Comparison of ENCODE assay signal across 21 cellular contexts in genomic region chr11:125401235-125401634, GRCh38.
DNase-seq lines count a peak whose midpoint lies in the region; ATAC-seq and TF ChIP-seq lines count a peak whose summit lies in the region.
"Had no signal": no experiment of that assay in that cellular context is flagged by ENCODE, and none has a peak within 500 bp of the region (broad histone marks: within the 10 kb centered on the region; RNA-seq: fewer than 3 reads in every experiment).

No MANE protein-coding gene starts in this region.

- H3K27me3 Mint-ChIP-seq in glutamatergic neuron (ENCODE audit: unreplicated experiment), result peaks cover 9% of the 10 kb centered on the region

- no peaks in the 10 kb centered on the region for H3K27me3 ChIP-seq in Karpas-422 (ENCODE audit: low read length)
- no peaks in the 10 kb centered on the region for H3K27me3 ChIP-seq in layer of hippocampus (ENCODE audit: control insufficient read depth, insufficient read depth, low read length)
- no peaks in the 10 kb centered on the region for H3K27me3 ChIP-seq in skeletal muscle tissue (ENCODE audit: control insufficient read depth in 3 of 3, insufficient read depth in 3 of 3, low read length in 3 of 3)
- H3K27me3 ChIP-seq: brain microvascular endothelial cell, MG63, thyroid gland had no signal

- no peaks in the 10 kb centered on the region for H3K36me3 ChIP-seq in Karpas-422 (ENCODE audit: insufficient read depth, low read length)
- peaks cover 8 to 11% (median 9%) of the 10 kb centered on the region in 3 donors for H3K36me3 ChIP-seq in skeletal muscle tissue (ENCODE audit: control insufficient read depth in 3 of 3, insufficient read depth in 3 of 3, low read length in 3 of 3)
- no peaks in the 10 kb centered on the region for H3K36me3 ChIP-seq in OCI-LY7 (ENCODE audit: insufficient read depth, low read length)
- H3K36me3 ChIP-seq: brain microvascular endothelial cell had no signal

- no peaks in the 10 kb centered on the region for H3K9me3 ChIP-seq in Karpas-422 (ENCODE audit: low read length)
- H3K9me3 ChIP-seq in skeletal muscle tissue (ENCODE audit: control insufficient read depth in 3 of 3, low read length in 3 of 3), result no peaks in the 10 kb centered on the region
- no peaks in the 10 kb centered on the region for H3K9me3 ChIP-seq in OCI-LY7 (ENCODE audit: low read length)
- H3K9me3 ChIP-seq: MG63, thyroid gland had no signal

- peaks cover 10% of the 10 kb centered on the region for H3K9me3 Mint-ChIP-seq in glutamatergic neuron (ENCODE audit: unreplicated experiment)
- H3K9me3 Mint-ChIP-seq: memory B cell had no signal

- peaks cover 91% of the 10 kb centered on the region for H3K4me1 ChIP-seq in Karpas-422 (ENCODE audit: low read length)
- peaks cover 31 to 56% (median 51%) of the 10 kb centered on the region in 3 donors for H3K4me1 ChIP-seq in skeletal muscle tissue (ENCODE audit: control insufficient read depth in 3 of 3, insufficient read depth in 3 of 3, low read length in 3 of 3)
- no peaks in the 10 kb centered on the region for H3K4me1 ChIP-seq in OCI-LY7 (ENCODE audit: insufficient read depth, low read length, poor library complexity, severe bottlenecking)
- H3K4me1 ChIP-seq: thyroid gland had no signal

- CTCF ChIA-PET in OCI-LY7 (lab: Charles Lee; ENCODE audit: unreplicated experiment), result no interaction called here

- H4K20me1 ChIP-seq in Karpas-422 (ENCODE audit: insufficient read depth, low read depth, low read length) (no peaks in the 10 kb centered on the region), OCI-LY7 (ENCODE audit: insufficient read depth, low read length) (no peaks in the 10 kb centered on the region)

- BruUV-seq in OCI-LY7 (replicated peaks; lab: Mats Ljungman, UMichigan), result no TSS peak

- no peak overlapping the region for H3K4me3 ChIP-seq in Karpas-422 (ENCODE audit: low read length)
- H3K4me3 ChIP-seq in skeletal muscle tissue (ENCODE audit: low read length in 3 of 3), result peak overlapping the region in 2 of 3 donors; percentile 9 to 22
- no peak overlapping the region for H3K4me3 ChIP-seq in OCI-LY7 (ENCODE audit: low read depth, low read length, poor library complexity, severe bottlenecking)
- H3K4me3 ChIP-seq: MG63, thyroid gland had no signal

- peaks cover 20% of the 10 kb centered on the region for H3K4me1 Mint-ChIP-seq in glutamatergic neuron (ENCODE audit: low read depth, unreplicated experiment)

- POLR2A ChIA-PET in OCI-LY7 (lab: Charles Lee), result interaction anchor here (0.6 kb wide), 1 partner anchor 89 kb away, joined by 3 read pairs; no protein-coding TSS in a partner anchor

- no peaks in the 10 kb centered on the region for H3K9me2 ChIP-seq in Karpas-422 (replicated peaks; ENCODE audit: insufficient read depth, low read length)
- no peaks in the 10 kb centered on the region for H3K9me2 ChIP-seq in OCI-LY7 (ENCODE audit: insufficient read depth, low read length)

- H3K27ac Mint-ChIP-seq in glutamatergic neuron (ENCODE audit: unreplicated experiment), result no peak overlapping the region
- H3K27ac Mint-ChIP-seq: CD14-positive monocyte, memory B cell had no signal

- H2AFZ ChIP-seq in Karpas-422 (ENCODE audit: low read length), result no peak overlapping the region
- no peak overlapping the region for H2AFZ ChIP-seq in OCI-LY7 (ENCODE audit: low read length)

- H3K27ac ChIP-seq in Karpas-422 (ENCODE audit: low read length) (no peak overlapping the region), caudate nucleus (ENCODE audit: low read depth, low read length) (peak overlapping the region; percentile 50), layer of hippocampus (ENCODE audit: low read depth, low read length) (peak overlapping the region; percentile 13), skeletal muscle tissue (ENCODE audit: low read depth, low read length) (peak overlapping the region; percentile 76), OCI-LY7 (ENCODE audit: low read depth, low read length, poor library complexity, severe bottlenecking) (no peak overlapping the region)
- H3K27ac ChIP-seq: brain microvascular endothelial cell, thyroid gland had no signal

- peak; percentile 45 for DNase-seq in Karpas-422
- DNase-seq in caudate nucleus (lab: John Stamatoyannopoulos, UW), result peak in 16 of 61 donors; percentile 7 to 72 (median 28)
- no peak for DNase-seq in OCI-LY7 (ENCODE audit: low spot score)
- no peak for DNase-seq in glutamatergic neuron
- DNase-seq: activated CD4-positive, alpha-beta T cell treated with anti-CD3 and anti-CD28 coated beads for 1 hour; brain microvascular endothelial cell; DMS 273 treated with DMSO at 0.1 percent for 48 hours; left colon; NK-92 treated with Interleukin-12 subunit alpha and Interleukin-12 subunit beta, amount 100 ng/mL, for 24 hours; occipital lobe; SIG-M5; stimulated activated CD4-positive, alpha-beta T cell treated with anti-CD3 and anti-CD28 coated beads, Interleukin-15, amount 100 ng/mL, for 24 hours; stimulated activated naive CD8-positive, alpha-beta T cell treated with anti-CD3 and anti-CD28 coated beads, Interleukin-15, Interleukin-2, amounts not matched to agents 100 U/mL and 50 U/mL, for 24 hours; thyroid gland had no signal

- no peaks in the 10 kb centered on the region for H3K79me2 ChIP-seq in Karpas-422 (ENCODE audit: low read length)
- H3K79me2 ChIP-seq in OCI-LY7 (ENCODE audit: insufficient read depth, low read depth, low read length), result no peaks in the 10 kb centered on the region

- no peak overlapping the region for H3K4me3 Mint-ChIP-seq in glutamatergic neuron (ENCODE audit: unreplicated experiment)
- H3K4me3 Mint-ChIP-seq: memory B cell had no signal

- H3K4me2 ChIP-seq in Karpas-422 (ENCODE audit: low read depth, low read length, poor library complexity, severe bottlenecking) (no peak overlapping the region), OCI-LY7 (ENCODE audit: low read length) (no peak overlapping the region)

- no peak for TF ChIP-seq CTCF in OCI-LY7 (conservative IDR thresholded peaks at IDR 0.05; ENCODE audit: low read length)
- no peak for TF ChIP-seq CTCF in glutamatergic neuron (IDR thresholded peaks at IDR 0.05; ENCODE audit: partially characterized antibody, unreplicated experiment)

- intact Hi-C loops in OCI-LY7 (cut with micrococcal nuclease; ENCODE audit: unreplicated experiment), result no loop called here

- ATAC-seq in GM19455 (IDR thresholded peaks at IDR 0.05; ENCODE audit: unreplicated experiment), result no peak
- ATAC-seq: left colon; Panc1; stimulated activated naive CD8-positive, alpha-beta T cell treated with anti-CD3 and anti-CD28 coated beads, Interleukin-15, Interleukin-2, amounts not matched to agents 100 U/mL and 50 U/mL, for 24 hours had no signal

- no peaks in the 10 kb centered on the region for H3K36me3 Mint-ChIP-seq in glutamatergic neuron (ENCODE audit: unreplicated experiment)
- H3K36me3 Mint-ChIP-seq: CD14-positive monocyte, memory B cell had no signal

- H3K9ac ChIP-seq in Karpas-422 (ENCODE audit: low read length), result no peak overlapping the region
- peak overlapping the region in 2 of 3 donors; percentile 15 to 79 for H3K9ac ChIP-seq in skeletal muscle tissue (ENCODE audit: low read depth in 1 of 3, low read length in 3 of 3)

Comparison
In these comparisons a context has a peak if more than half of its experiments do, and no peak if none do; other contexts are left out.
1. H3K27ac ChIP-seq: peak in caudate nucleus (single experiment), layer of hippocampus (single experiment) and skeletal muscle tissue (single experiment); none in Karpas-422 (single experiment) and OCI-LY7 (single experiment).
2. H3K4me3 ChIP-seq: peak in skeletal muscle tissue (2 of 3); none in Karpas-422 (single experiment) and OCI-LY7 (single experiment).